ENCODE assay signal across 13 cellular contexts in the genomic region with DNA sequence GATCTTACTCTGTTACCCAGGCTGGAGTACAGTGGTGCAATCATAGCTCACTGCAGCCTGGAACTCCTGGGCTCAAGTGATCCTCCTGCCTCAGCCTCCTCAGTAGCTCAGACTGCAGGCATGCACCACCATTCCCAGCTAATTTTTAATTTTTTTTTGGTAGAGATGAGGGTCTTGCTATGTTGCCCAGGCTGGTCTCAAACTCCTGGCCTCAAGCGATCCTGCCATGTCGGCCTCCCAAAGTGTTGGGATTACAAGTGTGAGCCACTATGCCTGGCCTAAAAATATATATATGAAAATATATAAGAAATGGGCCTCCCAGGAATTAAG. TPM values are rescaled to one million over a fixed set of nuclear protein-coding genes. Genes with fewer than 3 reads are reported as not detected.
"Had no signal": no experiment of that assay in that cellular context is flagged by ENCODE, and none has a peak within 500 bp of the region (broad histone marks: within the 10 kb centered on the region; RNA-seq: fewer than 3 reads in every experiment).

No MANE protein-coding gene starts in this region.

RNA-seq across cellular contexts. Expression of a gene that starts 1.2 kb away (rescaled TPM):
- total RNA-seq: activated B cell treated with CpG ODN at 0.5 μM for 24 hours; activated naive CD4-positive, alpha-beta T cell treated with anti-CD3 and anti-CD28 coated beads for 36 hours; activated naive CD4-positive, alpha-beta T cell treated with anti-CD3 and anti-CD28 coated beads, Interleukin-2, amount 50 U/mL, for 72 hours; activated T-helper 1 cell treated with anti-CD3 and anti-CD28 coated beads, Interleukin-12 subunit alpha, Interleukin-12 subunit beta, Interleukin-2, Interleukin-4 antibody, amounts not matched to agents 30 ng/mL and 10 ng/mL and 1 ng/mL, durations not matched to agents 14 hours and 24 hours and 36 hours; body of pancreas; breast epithelium; cardiac septum; LHCN-M2; M059J; Right ventricle myocardium inferior; SK-MEL-5; T-helper 17 cell had no signal
- polyA plus RNA-seq: adrenal gland had no signal
